8 cellular contexts compared by ENCODE assay signal in genomic region chr18:14449995-14450653, GRCh38.
DNase-seq lines count a peak whose midpoint lies in the region; TF ChIP-seq lines count a peak whose summit lies in the region.
"Not testable (repeated sequence)": the region's sequence is repeated elsewhere in the genome, so short reads cannot be mapped to it uniquely, and the experiment has no call there.

No MANE protein-coding gene starts in this region.

- not testable (repeated sequence) for H3K27ac Mint-ChIP-seq in activated naive CD4-positive, alpha-beta T cell treated with anti-CD3 and anti-CD28 coated beads for 36 hours; immature natural killer cell

- intact Hi-C loops in activated naive CD4-positive, alpha-beta T cell treated with anti-CD3 and anti-CD28 coated beads for 36 hours (cut with micrococcal nuclease); dorsolateral prefrontal cortex (cut with DNase I): not testable (repeated sequence)

- H3K4me1 ChIP-seq in trophoblast cell (ENCODE audit: control insufficient read depth in 1 of 2, insufficient read depth in 2 of 2, low read length in 2 of 2), result not testable (repeated sequence)

- not testable (repeated sequence) for H3K18ac ChIP-seq in trophoblast cell (ENCODE audit: low read length)

- not testable (repeated sequence) for H3K4me3 Mint-ChIP-seq in activated naive CD4-positive, alpha-beta T cell treated with anti-CD3 and anti-CD28 coated beads for 36 hours; immature natural killer cell

- not testable (repeated sequence) for H3K9me3 Mint-ChIP-seq in activated naive CD4-positive, alpha-beta T cell treated with anti-CD3 and anti-CD28 coated beads for 36 hours; immature natural killer cell

- not testable (repeated sequence) for H3K36me3 ChIP-seq in trophoblast cell (ENCODE audit: control insufficient read depth in 1 of 2, insufficient read depth in 2 of 2, low read length in 2 of 2)

- H3K4me2 ChIP-seq in trophoblast cell (ENCODE audit: low read length), result not testable (repeated sequence)

- peak overlapping the region in 22 of 59 donors; percentile 14 to 78 (median 64) for H3K27ac ChIP-seq in dorsolateral prefrontal cortex
- not testable (repeated sequence) for H3K27ac ChIP-seq in trophoblast cell (ENCODE audit: low read depth, low read length)

- not testable (repeated sequence) for H2BK120ac ChIP-seq in trophoblast cell (ENCODE audit: insufficient read depth, low read length, poor library complexity)

- not testable (repeated sequence) for H3K4ac ChIP-seq in trophoblast cell (ENCODE audit: low read depth, low read length)

- H3K14ac ChIP-seq in trophoblast cell (ENCODE audit: low read length), result not testable (repeated sequence)

- not testable (repeated sequence) for H4K8ac ChIP-seq in trophoblast cell (ENCODE audit: low read depth, low read length)

- not testable (repeated sequence) for H3K23ac ChIP-seq in trophoblast cell (ENCODE audit: low read length)

- not testable (repeated sequence) for H4K91ac ChIP-seq in trophoblast cell (ENCODE audit: low read depth, low read length)

- H3K27me3 Mint-ChIP-seq in activated naive CD4-positive, alpha-beta T cell treated with anti-CD3 and anti-CD28 coated beads for 36 hours (ENCODE audit: low read depth); immature natural killer cell (ENCODE audit: low read depth in 3 of 3): not testable (repeated sequence)

- not testable (repeated sequence) for H4K12ac ChIP-seq in trophoblast cell (ENCODE audit: low read depth, low read length)

- TF ChIP-seq CTCF in AG10803 (conservative IDR thresholded peaks at IDR 0.05; ENCODE audit: low read length), result not testable (repeated sequence)
- TF ChIP-seq CTCF in dorsolateral prefrontal cortex (IDR thresholded peaks at IDR 0.05 in 54 of 56, conservative IDR thresholded peaks at IDR 0.05 in 2 of 56; ENCODE audit: low read depth in 1 of 56, partially characterized antibody in 56 of 56), result peak in 2 of 56 donors; percentile 7 to 26

- not testable (repeated sequence) for H3K9me3 ChIP-seq in trophoblast cell (ENCODE audit: insufficient read depth, low read depth, low read length)

- H3K9ac ChIP-seq in trophoblast cell (ENCODE audit: low read length), result not testable (repeated sequence)

- not testable (repeated sequence) for H2BK12ac ChIP-seq in trophoblast cell (ENCODE audit: low read length)

- not testable (repeated sequence) for H3K4me1 Mint-ChIP-seq in activated naive CD4-positive, alpha-beta T cell treated with anti-CD3 and anti-CD28 coated beads for 36 hours (ENCODE audit: low read depth); immature natural killer cell

- H3K4me3 ChIP-seq in AG10803 (ENCODE audit: low read length); trophoblast cell (ENCODE audit: low read depth, low read length): not testable (repeated sequence)
- H3K4me3 ChIP-seq in dorsolateral prefrontal cortex, result peak overlapping the region in 55 of 59 donors; percentile 16 to 65 (median 51)

- H3K79me1 ChIP-seq in trophoblast cell (ENCODE audit: low read length), result not testable (repeated sequence)

- H3K27me3 ChIP-seq in dorsolateral prefrontal cortex; trophoblast cell (ENCODE audit: insufficient read depth, low read length): not testable (repeated sequence)

- not testable (repeated sequence) for H2AK5ac ChIP-seq in trophoblast cell (ENCODE audit: low read length)

- not testable (repeated sequence) for H3K79me2 ChIP-seq in trophoblast cell (ENCODE audit: control insufficient read depth, insufficient read depth, low read length, poor library complexity)

- not testable (repeated sequence) for H2BK5ac ChIP-seq in trophoblast cell (ENCODE audit: low read depth, low read length, poor library complexity)

- WGBS in trophoblast cell (ENCODE audit: extremely low coverage, insufficient coverage, insufficient read length), result no CpG with 5 or more reads among the region's 63 CpGs

- not testable (repeated sequence) for H2AFZ ChIP-seq in trophoblast cell (ENCODE audit: insufficient read depth, low read length, poor library complexity)

- CTCF ChIA-PET in activated naive CD4-positive, alpha-beta T cell treated with anti-CD3 and anti-CD28 coated beads for 36 hours (lab: Charles Lee), result not testable (repeated sequence)

- not testable (repeated sequence) for H3K36me3 Mint-ChIP-seq in activated naive CD4-positive, alpha-beta T cell treated with anti-CD3 and anti-CD28 coated beads for 36 hours (ENCODE audit: low read depth); immature natural killer cell

- peak; percentile 1 for DNase-seq in AG10803 (ENCODE audit: low read depth)
- peak; percentile 28 for DNase-seq in NCI-H748 (lab: John Stamatoyannopoulos, UW; ENCODE audit: unreplicated experiment)
- peak; percentile 38 for DNase-seq in activated CD4-positive, alpha-beta T cell treated with anti-CD3 and anti-CD28 coated beads for 48 hours
- DNase-seq in activated naive CD4-positive, alpha-beta T cell treated with anti-CD3 and anti-CD28 coated beads for 36 hours, result peak; percentile 16
- peak in 7 of 10 donors; percentile 15 to 74 (median 54) for DNase-seq in dorsolateral prefrontal cortex
- DNase-seq in immature natural killer cell, result peak in 2 of 3 donors; percentile 30 to 45
- peak; percentile 26 to 50 for DNase-seq in trophoblast cell
- DNase-seq in stimulated activated CD8-positive, alpha-beta memory T cell treated with anti-CD3 and anti-CD28 coated beads, Interleukin-4, amount 100 ng/mL, for 48 hours, result peak; percentile 41

Comparison
In these comparisons a context has a peak if more than half of its experiments do, and no peak if none do; other contexts are left out.
1. DNase-seq: peak in every context shown above with its lines; median percentile 54 in dorsolateral prefrontal cortex; 41 in stimulated activated CD8-positive, alpha-beta memory T cell treated with anti-CD3 and anti-CD28 coated beads, Interleukin-4, amount 100 ng/mL, for 48 hours; 38 in activated CD4-positive, alpha-beta T cell treated with anti-CD3 and anti-CD28 coated beads for 48 hours; 38 in trophoblast cell; 38 in immature natural killer cell; 28 in NCI-H748; 16 in activated naive CD4-positive, alpha-beta T cell treated with anti-CD3 and anti-CD28 coated beads for 36 hours; 1 in AG10803.